Comparison of ENCODE assay signal across 9 cellular contexts in the genomic region with DNA sequence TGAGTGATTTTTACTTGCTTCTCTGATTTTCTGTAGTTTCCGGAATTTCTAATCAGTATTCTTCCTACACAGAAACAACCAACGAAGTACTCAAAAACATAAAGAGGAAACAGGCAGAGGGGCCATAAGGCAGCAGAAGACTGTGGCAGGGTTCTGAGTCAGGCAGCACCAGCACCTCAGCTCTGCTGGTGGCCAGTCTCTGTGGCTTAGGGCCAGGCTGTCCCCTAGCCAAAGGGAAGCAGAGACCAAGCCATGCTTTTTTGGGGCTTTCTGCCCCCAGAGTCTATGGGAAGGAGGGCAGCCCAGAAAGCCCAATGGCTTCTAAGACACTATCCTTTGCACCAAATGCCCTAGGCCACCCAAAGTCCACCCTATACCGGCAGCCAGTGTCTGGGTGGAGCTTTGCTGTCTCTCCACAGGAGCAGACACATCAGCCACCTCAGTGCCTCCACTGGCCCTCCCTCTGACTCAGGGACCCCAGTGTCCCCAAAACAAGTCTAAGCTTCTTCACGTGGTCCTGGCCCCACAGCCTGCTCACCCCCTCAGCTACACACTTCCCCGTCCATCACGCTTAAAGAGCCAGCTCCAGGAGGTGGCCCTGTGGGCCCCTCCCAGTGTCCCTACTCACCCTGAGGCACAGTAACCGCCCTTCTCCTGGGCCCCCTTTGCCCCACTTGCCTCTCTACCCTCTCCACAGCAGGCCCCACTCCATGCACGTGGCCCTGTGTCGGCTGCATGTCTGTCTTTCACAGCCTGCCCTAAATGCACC. TPM values are rescaled to one million over a fixed set of nuclear protein-coding genes. Genes with fewer than 3 reads are reported as not detected.
DNase-seq lines count a peak whose midpoint lies in the region; ATAC-seq and TF ChIP-seq lines count a peak whose summit lies in the region.
"Had no signal": no experiment of that assay in that cellular context is flagged by ENCODE, and none has a peak within 500 bp of the region (broad histone marks: within the 10 kb centered on the region; RNA-seq: fewer than 3 reads in every experiment).

No MANE protein-coding gene starts in this region.

- H3K9me2 ChIP-seq in DOHH2 (replicated peaks; ENCODE audit: control insufficient read depth, low read length) = no peaks in the 10 kb centered on the region

- H3K4me3 ChIP-seq in DOHH2 (ENCODE audit: low read length) (peak overlapping the region; percentile 60), esophagus squamous epithelium (no peak overlapping the region), prostate gland (no peak overlapping the region)

- peak overlapping the region; percentile 95 for H3K4me2 ChIP-seq in DOHH2 (ENCODE audit: low read length)

- no peak for ATAC-seq in T-cell (replicated peaks in 1 of 4)
- ATAC-seq in esophagus mucosa = no peak
- no peak for ATAC-seq in HG02571 (IDR thresholded peaks at IDR 0.05; ENCODE audit: unreplicated experiment)

- 66 to 71% methylated on average over 4 to 6 of the region's 9 CpGs for WGBS in esophagus squamous epithelium, 2 donors
- 65% methylated on average over 9 of the region's 9 CpGs for WGBS in prostate gland

- POLR2A ChIA-PET in T-cell (lab: Charles Lee) = no interaction called here

- TF ChIP-seq POLR2A in esophagus squamous epithelium (IDR thresholded peaks at IDR 0.05) = no peak
- no peak for TF ChIP-seq POLR2A in prostate gland (IDR thresholded peaks at IDR 0.05)

- peaks cover 28% of the 10 kb centered on the region for H3K36me3 Mint-ChIP-seq in T-cell

- H3F3A ChIP-seq in DOHH2 (ENCODE audit: control insufficient read depth, insufficient read depth) = peaks cover 52% of the 10 kb centered on the region

- H3K36me3 ChIP-seq in DOHH2 (ENCODE audit: control insufficient read depth, low read length) (peaks cover 76% of the 10 kb centered on the region), esophagus squamous epithelium (peaks cover 2 to 25% (median 3%) of the 10 kb centered on the region in 3 donors), prostate gland (no peaks in the 10 kb centered on the region)

- H3K9me3 ChIP-seq in DOHH2 (ENCODE audit: control insufficient read depth, insufficient read depth, low read length) (no peaks in the 10 kb centered on the region), esophagus squamous epithelium (no peaks in the 10 kb centered on the region), prostate gland (no peaks in the 10 kb centered on the region)

- DNase-seq in T-cell (no peak), esophagus squamous epithelium (lab: John Stamatoyannopoulos, UW) (no peak), prostate gland (ENCODE audit: low spot score) (no peak), NCI-H2171 (lab: John Stamatoyannopoulos, UW) (no peak), OCI-M2 (lab: John Stamatoyannopoulos, UW; ENCODE audit: unreplicated experiment) (no peak)
- DNase-seq: effector CD4-positive, alpha-beta T cell had no signal

- peaks cover 100% of the 10 kb centered on the region for H3K4me1 ChIP-seq in DOHH2 (ENCODE audit: control insufficient read depth, low read length)
- H3K4me1 ChIP-seq in esophagus squamous epithelium = peaks cover 80 to 100% (median 99%) of the 10 kb centered on the region in 3 donors
- peaks cover 8% of the 10 kb centered on the region for H3K4me1 ChIP-seq in prostate gland (replicated peaks)

- peaks cover 78% of the 10 kb centered on the region for H3K79me2 ChIP-seq in DOHH2 (ENCODE audit: control insufficient read depth, low read length)

- peaks cover 0 to 10% (median 5%) of the 10 kb centered on the region in 3 donors for H3K9me3 Mint-ChIP-seq in T-cell

- intact Hi-C loops in esophagus squamous epithelium (cut with DNase I) (no loop called here), prostate gland (cut with DNase I) (loop anchor here (5.0 kb wide), 1 partner anchor 47 kb away; a partner anchor contains a TSS)

- no peak overlapping the region for H3K4me3 Mint-ChIP-seq in T-cell

- peak overlapping the region; percentile 74 for H3K27ac Mint-ChIP-seq in T-cell

- H3K27me3 Mint-ChIP-seq in T-cell = no peaks in the 10 kb centered on the region

- TF ChIP-seq CTCF in DOHH2 (IDR thresholded peaks at IDR 0.05; ENCODE audit: low read depth, low read length, poor library complexity, severe bottlenecking) = no peak
- no peak for TF ChIP-seq CTCF in esophagus squamous epithelium (IDR thresholded peaks at IDR 0.05)
- no peak for TF ChIP-seq CTCF in prostate gland (IDR thresholded peaks at IDR 0.05)

- H4K20me1 ChIP-seq in DOHH2 (ENCODE audit: control insufficient read depth, insufficient read depth, low read depth, low read length) = peaks cover 3% of the 10 kb centered on the region; the same call in 1 of the 2 replicates

- CTCF ChIA-PET in T-cell (lab: Charles Lee) = interaction anchor here in 1 of 2 donors (0.7 kb wide), 2 partner anchors 11 to 397 kb away, joined by 3 to 4 read pairs; no protein-coding TSS in a partner anchor

- peak overlapping the region; percentile 99 for H3K27ac ChIP-seq in DOHH2 (ENCODE audit: low read depth, low read length)
- peak overlapping the region; percentile 82 to 94 (median 86) for H3K27ac ChIP-seq in esophagus squamous epithelium
- peak overlapping the region; percentile 27 for H3K27ac ChIP-seq in prostate gland

- H3K27me3 ChIP-seq in DOHH2 (ENCODE audit: control insufficient read depth, low read length) (no peaks in the 10 kb centered on the region), esophagus squamous epithelium (no peaks in the 10 kb centered on the region), prostate gland (replicated peaks; ENCODE audit: insufficient read depth) (no peaks in the 10 kb centered on the region)

- H3K4me1 Mint-ChIP-seq in T-cell = peaks cover 83 to 94% (median 87%) of the 10 kb centered on the region in 3 donors

RNA-seq across cellular contexts. Expression of a gene that starts 46.2 kb away (rescaled TPM):
- total RNA-seq in T-cell (10 to 100 TPM; 66.5 to 78.4 (median 72.8) TPM), esophagus squamous epithelium (10 to 100 TPM; 55.5 to 87.5 (median 67.5) TPM), prostate gland (10 to 100 TPM; 34.6 to 78.7 TPM), esophagus mucosa (50.2 TPM)

RNA-seq across cellular contexts. Expression of a gene that starts 49.1 kb away (rescaled TPM):
- total RNA-seq in T-cell (100 to 1,000 TPM; 141 to 206 (median 182) TPM), esophagus squamous epithelium (100 to 1,000 TPM; 128 to 297 (median 185) TPM), prostate gland (10 to 100 TPM; 25.8 to 53.5 TPM), esophagus mucosa (117 TPM)

RNA-seq across cellular contexts. Expression of a gene that starts 52.8 kb away (rescaled TPM):
- under 1 TPM in 1 of 5 donors, not detected in 4; 0.32 TPM for total RNA-seq in T-cell
- total RNA-seq in esophagus squamous epithelium = 1 to 10 TPM in 3 of 4 donors, under 1 TPM in 1; 0.40 to 1.9 (median 1.5) TPM
- total RNA-seq in prostate gland = 10 to 100 TPM in 1 of 2 donors, 1 to 10 TPM in 1; 1.3 to 10.8 TPM
- total RNA-seq in esophagus mucosa = 0.28 TPM

Comparison
In these comparisons a context has a peak if more than half of its experiments do, and no peak if none do; other contexts are left out.
1. H3K27ac ChIP-seq: peak in every context shown above with its lines; median percentile 99 in DOHH2; 86 in esophagus squamous epithelium; 27 in prostate gland.